Comparison of ENCODE assay signal across 8 cellular contexts in the genomic region with DNA sequence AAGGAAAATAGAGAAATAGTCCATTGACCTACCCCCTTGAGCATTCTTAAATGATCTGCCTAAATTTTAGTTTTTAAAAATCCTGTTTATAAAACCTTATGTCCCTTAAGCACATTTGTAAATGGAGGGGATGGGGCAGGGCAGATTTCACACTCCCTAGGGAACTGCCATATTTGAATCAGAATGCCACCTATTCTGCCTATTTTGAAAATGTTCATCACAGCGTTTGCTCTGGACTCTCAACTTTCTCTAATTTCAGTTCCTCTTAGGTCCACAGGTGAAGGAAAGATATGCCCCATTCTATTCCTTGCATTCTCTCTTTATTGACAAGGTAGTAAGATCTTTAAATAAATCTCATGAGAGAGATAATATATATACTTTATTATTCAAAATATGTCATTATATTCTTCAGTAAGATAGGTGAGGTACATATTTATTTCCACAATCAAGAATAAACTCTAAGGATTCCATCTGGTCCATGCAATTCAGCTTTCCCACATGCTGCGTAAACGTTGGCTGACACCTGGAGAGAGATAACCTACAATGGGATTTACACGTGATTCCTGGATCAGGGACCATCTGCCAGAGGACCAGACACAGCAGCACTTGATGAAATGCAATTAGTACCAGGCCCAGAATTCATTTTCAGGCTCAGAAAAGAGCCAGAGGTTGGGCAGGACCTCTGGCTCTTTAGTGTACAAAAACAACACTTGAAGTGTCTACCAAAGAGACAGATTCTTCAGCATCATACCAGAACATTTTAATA.
DNase-seq lines count a peak whose midpoint lies in the region; ATAC-seq and TF ChIP-seq lines count a peak whose summit lies in the region.
"Had no signal": no experiment of that assay in that cellular context is flagged by ENCODE, and none has a peak within 500 bp of the region (broad histone marks: within the 10 kb centered on the region; RNA-seq: fewer than 3 reads in every experiment).

No MANE protein-coding gene starts in this region.

- ATAC-seq in HG03439 (IDR thresholded peaks at IDR 0.05; ENCODE audit: unreplicated experiment), result no peak
- ATAC-seq in GM18870 (IDR thresholded peaks at IDR 0.05; ENCODE audit: unreplicated experiment), result no peak

- TF ChIP-seq CTCF in GM12865 (IDR thresholded peaks at IDR 0.05; ENCODE audit: insufficient read depth, low read depth, low read length, missing control alignments), result no peak

- DNase-seq in COLO668 (lab: John Stamatoyannopoulos, UW; ENCODE audit: unreplicated experiment) (peak; percentile 52), GM12865 (ENCODE audit: low read depth) (peak; percentile 48), RPMI8226 (peak; percentile 51), left kidney (ENCODE audit: low read depth, low spot score) (peak; percentile 25), hypothalamus (lab: John Stamatoyannopoulos, UW) (no peak)
- DNase-seq: effector CD4-positive, alpha-beta T cell had no signal

- H3K4me3 ChIP-seq in GM12865 (ENCODE audit: low read depth, low read length), result peak overlapping the region; percentile 95

Comparison
In these comparisons a context has a peak if more than half of its experiments do, and no peak if none do; other contexts are left out.
1. DNase-seq: peak in COLO668 (single experiment), GM12865 (single experiment), RPMI8226 (single experiment) and left kidney (single experiment); none in hypothalamus (0 of 51).